1 cellular context compared by ENCODE assay signal in the genomic region with DNA sequence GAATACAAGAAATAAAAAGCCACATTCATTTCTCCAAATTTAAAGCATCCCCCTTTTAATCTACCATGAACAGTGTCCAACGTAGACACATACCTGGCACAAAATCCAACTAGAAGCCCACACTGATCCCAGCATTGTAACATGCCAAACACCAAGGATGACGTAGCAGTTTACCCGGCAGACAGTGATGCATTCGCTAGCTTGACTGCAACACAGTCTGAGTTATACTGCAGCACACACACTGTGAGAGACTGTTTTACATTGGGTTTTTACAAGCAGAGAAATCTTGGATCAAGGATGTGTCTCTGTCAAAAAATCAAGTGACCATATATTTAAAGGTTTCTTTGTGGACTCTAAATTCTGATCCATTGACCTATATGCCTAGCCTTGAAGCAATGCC.
TF ChIP-seq lines count a peak whose summit lies in the region.

No MANE protein-coding gene starts in this region.

TF ChIP-seq in SK-N-SH, 30 proteins besides CTCF, POLR2A, EP300 and RAD21 (continued from another document):
- TF ChIP-seq REST (IDR thresholded peaks at IDR 0.05; ENCODE audit: low read depth, low read length) (no peak), USF1 (IDR thresholded peaks at IDR 0.05; ENCODE audit: borderline replicate concordance, low read depth) (no peak), FOSL2 (IDR thresholded peaks at IDR 0.05; ENCODE audit: borderline replicate concordance, low read depth) (no peak), YY1 (IDR thresholded peaks at IDR 0.05; ENCODE audit: low read depth) (no peak)
